In the genomic region with DNA sequence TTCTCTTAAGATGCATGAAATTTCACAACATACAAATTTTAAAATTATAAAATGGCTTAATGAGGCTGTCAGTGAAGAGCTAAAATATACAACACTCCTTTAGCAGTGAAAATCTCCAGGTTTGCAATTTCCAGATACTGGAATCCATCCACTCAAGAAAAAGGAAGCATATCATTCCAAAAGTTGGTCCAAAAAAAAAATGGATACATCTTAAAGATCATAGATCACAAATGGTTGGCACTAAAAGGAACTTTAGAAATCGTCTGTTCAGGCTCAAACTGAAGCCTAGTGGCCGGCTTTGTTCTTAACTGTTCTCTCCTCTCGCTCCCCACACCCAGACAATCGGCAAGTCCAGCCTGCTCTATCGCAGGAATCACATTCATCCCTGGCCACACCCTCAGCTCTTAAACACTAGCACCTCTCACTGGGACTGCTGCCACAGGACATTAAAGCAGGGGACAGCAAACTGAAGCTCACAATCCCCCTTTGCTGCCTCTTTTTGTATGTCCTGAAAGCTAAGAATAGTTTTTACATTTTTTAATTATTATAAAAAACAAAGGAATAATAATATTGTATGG, we compare ENCODE assay signal across 17 cellular contexts.
A peak's percentile ranks its signal among the peaks of the same experiment; 100 is the strongest.
DNase-seq lines count a peak whose midpoint lies in the region; ATAC-seq and TF ChIP-seq lines count a peak whose summit lies in the region.
"Had no signal": no experiment of that assay in that cellular context is flagged by ENCODE, and none has a peak within 500 bp of the region (broad histone marks: within the 10 kb centered on the region; RNA-seq: fewer than 3 reads in every experiment).

No MANE protein-coding gene starts in this region.

- no peak for TF ChIP-seq CTCF in mammary epithelial cell (conservative IDR thresholded peaks at IDR 0.05 in 1 of 2, IDR thresholded peaks at IDR 0.05 in 1 of 2; ENCODE audit: extremely low read depth in 1 of 2, insufficient read depth in 1 of 2, low read depth in 1 of 2, low read length in 2 of 2)
- TF ChIP-seq CTCF in breast epithelium (IDR thresholded peaks at IDR 0.05), result no peak
- TF ChIP-seq CTCF in fibroblast of the aortic adventitia (IDR thresholded peaks at IDR 0.05; ENCODE audit: insufficient read depth, low read length), result no peak
- TF ChIP-seq CTCF in type B pancreatic cell (conservative IDR thresholded peaks at IDR 0.05), result peak; percentile 37
- no peak for TF ChIP-seq CTCF in GM13977 (IDR thresholded peaks at IDR 0.05; ENCODE audit: extremely low read depth, insufficient read depth, missing control alignments)

- in situ Hi-C loops in mammary epithelial cell (cut with MboI; ENCODE audit: low sequenced_read_pairs in 2 of 2) (no loop called here), GM13977 (cut with MboI; ENCODE audit: low pct_unique_long_range_greater_than_20kb, low sequenced_read_pairs, unreplicated experiment) (no loop called here)

- H3K9me3 ChIP-seq in mammary epithelial cell (replicated peaks; ENCODE audit: insufficient read depth, low read length) (no peaks in the 10 kb centered on the region), breast epithelium (no peaks in the 10 kb centered on the region)
- H3K9me3 ChIP-seq: A549 had no signal

- H3K27ac Mint-ChIP-seq in type B pancreatic cell (no peak overlapping the region), T-cell (no peak overlapping the region)
- H3K27ac Mint-ChIP-seq: IgD-negative memory B cell; memory B cell; stimulated activated naive CD8-positive, alpha-beta T cell treated with anti-CD3 and anti-CD28 coated beads, Interleukin-15, amount 100 ng/mL, for 72 hours had no signal

- TF ChIP-seq POLR2A in breast epithelium (IDR thresholded peaks at IDR 0.05), result no peak

- H3K9ac ChIP-seq in mammary epithelial cell (ENCODE audit: insufficient read depth, low read length), result no peak overlapping the region

- H3K79me2 ChIP-seq in mammary epithelial cell (ENCODE audit: insufficient read depth, low read length), result no peaks in the 10 kb centered on the region

- intact Hi-C loops in mammary epithelial cell (cut with micrococcal nuclease) (no loop called here), breast epithelium (cut with DNase I; ENCODE audit: low total_unique reads) (no loop called here)

- H3K36me3 Mint-ChIP-seq in type B pancreatic cell (no peaks in the 10 kb centered on the region), T-cell (no peaks in the 10 kb centered on the region)
- H3K36me3 Mint-ChIP-seq: IgD-negative memory B cell, memory B cell had no signal

- no peak for ATAC-seq in T-cell (replicated peaks in 1 of 4)
- ATAC-seq: stimulated activated naive CD8-positive, alpha-beta T cell treated with anti-CD3 and anti-CD28 coated beads, Interleukin-15, amount 100 ng/mL, for 72 hours had no signal

- DNase-seq in mammary epithelial cell (no peak), breast epithelium (ENCODE audit: low spot score in 2 of 2) (no peak), SW480 (ENCODE audit: low spot score) (peak; percentile 16), fibroblast of the aortic adventitia (ENCODE audit: low read depth) (peak; percentile 19), type B pancreatic cell (ENCODE audit: extremely low spot score, unreplicated experiment) (no peak), DMS79 treated with DMSO at 0.1 percent for 48 hours (lab: John Stamatoyannopoulos, UW) (no peak), GM13977 (ENCODE audit: low spot score) (no peak), T-cell (no peak)
- DNase-seq: activated T-cell treated with anti-CD3 and anti-CD28 coated beads, Interleukin-2, amount 50 U/mL, for 48 hours; DMS153; NCI-H1105 treated with DMSO at 0.1 percent for 48 hours; NCI-H345; small intestine; stimulated activated naive CD8-positive, alpha-beta T cell treated with anti-CD3 and anti-CD28 coated beads, Interleukin-15, amount 100 ng/mL, for 72 hours had no signal

- no peak overlapping the region for H3K4me2 ChIP-seq in mammary epithelial cell (ENCODE audit: insufficient read depth, low read depth, low read length)
- H3K4me2 ChIP-seq: A549 had no signal

- POLR2A ChIA-PET in T-cell (lab: Charles Lee), result no interaction called here

- H2AFZ ChIP-seq in mammary epithelial cell (ENCODE audit: low read depth, low read length), result peak overlapping the region; percentile 12

- H3K9me3 Mint-ChIP-seq in type B pancreatic cell (peaks cover 9% of the 10 kb centered on the region), T-cell (peaks cover 0 to 6% (median 0%) of the 10 kb centered on the region in 3 donors)
- H3K9me3 Mint-ChIP-seq: memory B cell; stimulated activated naive CD8-positive, alpha-beta T cell treated with anti-CD3 and anti-CD28 coated beads, Interleukin-15, amount 100 ng/mL, for 72 hours had no signal

- H3K4me3 Mint-ChIP-seq in type B pancreatic cell (no peak overlapping the region), T-cell (no peak overlapping the region)
- H3K4me3 Mint-ChIP-seq: IgD-negative memory B cell; memory B cell; stimulated activated naive CD8-positive, alpha-beta T cell treated with anti-CD3 and anti-CD28 coated beads, Interleukin-15, amount 100 ng/mL, for 72 hours had no signal

- H3K27ac ChIP-seq in mammary epithelial cell (ENCODE audit: insufficient read depth, low read depth, low read length), result no peak overlapping the region
- no peak overlapping the region for H3K27ac ChIP-seq in breast epithelium
- H3K27ac ChIP-seq: A549 had no signal

- peaks cover 4% of the 10 kb centered on the region for H3K27me3 Mint-ChIP-seq in type B pancreatic cell
- H3K27me3 Mint-ChIP-seq in T-cell, result peaks cover 0 to 8% of the 10 kb centered on the region in 2 donors
- H3K27me3 Mint-ChIP-seq: IgD-negative memory B cell, memory B cell had no signal

- CTCF ChIA-PET in mammary epithelial cell (lab: Charles Lee; ENCODE audit: low non-redundant PET), result no interaction called here
- CTCF ChIA-PET in T-cell (lab: Charles Lee), result no interaction called here

- 58% methylated on average over 5 of the region's 5 CpGs for WGBS in mammary epithelial cell (ENCODE audit: low coverage, missing lambda C conversion rate)

- H3K36me3 ChIP-seq in mammary epithelial cell (ENCODE audit: insufficient read depth, low read length) (no peaks in the 10 kb centered on the region), breast epithelium (no peaks in the 10 kb centered on the region)

- no peak overlapping the region for H3K4me3 ChIP-seq in mammary epithelial cell (replicated peaks in 1 of 3; ENCODE audit: insufficient read depth in 1 of 3, low read depth in 2 of 3, low read length in 3 of 3)
- no peak overlapping the region for H3K4me3 ChIP-seq in breast epithelium
- no peak overlapping the region for H3K4me3 ChIP-seq in fibroblast of the aortic adventitia (ENCODE audit: low read depth, low read length)
- H3K4me3 ChIP-seq: A549 had no signal

- peaks cover 9% of the 10 kb centered on the region for H3K4me1 Mint-ChIP-seq in type B pancreatic cell (ENCODE audit: unreplicated experiment)
- no peaks in the 10 kb centered on the region for H3K4me1 Mint-ChIP-seq in T-cell
- H3K4me1 Mint-ChIP-seq: IgD-negative memory B cell; memory B cell; stimulated activated naive CD8-positive, alpha-beta T cell treated with anti-CD3 and anti-CD28 coated beads, Interleukin-15, amount 100 ng/mL, for 72 hours had no signal

- no peaks in the 10 kb centered on the region for H4K20me1 ChIP-seq in mammary epithelial cell (ENCODE audit: insufficient read depth, low read length)

- H3K4me1 ChIP-seq in mammary epithelial cell (ENCODE audit: insufficient read depth, low read length) (no peaks in the 10 kb centered on the region), breast epithelium (no peaks in the 10 kb centered on the region)
- H3K4me1 ChIP-seq: A549 had no signal

- H3K27me3 ChIP-seq in mammary epithelial cell (ENCODE audit: insufficient read depth, low read length) (no peaks in the 10 kb centered on the region), breast epithelium (no peaks in the 10 kb centered on the region)

- dilution Hi-C loops in mammary epithelial cell (cut with HindIII; ENCODE audit: low sequenced_read_pairs), result no loop called here

- no TSS peak for BruUV-seq in mammary epithelial cell (replicated peaks; lab: Mats Ljungman, UMichigan)

Comparison
In these comparisons a context has a peak if more than half of its experiments do, and no peak if none do; other contexts are left out.
1. DNase-seq: peak in SW480 (single experiment) and fibroblast of the aortic adventitia (single experiment); none in mammary epithelial cell (single experiment), breast epithelium (0 of 2), type B pancreatic cell (single experiment), DMS79 treated with DMSO at 0.1 percent for 48 hours (single experiment), GM13977 (single experiment) and T-cell (0 of 34).